ENCODE assay signal across 8 cellular contexts in genomic region chr1:21022279-21023040, GRCh38.
DNase-seq lines count a peak whose midpoint lies in the region; ATAC-seq and TF ChIP-seq lines count a peak whose summit lies in the region.

No MANE protein-coding gene starts in this region.

- peak overlapping the region; percentile 65 to 91 (median 76) for H3K27ac Mint-ChIP-seq in CD4-positive, CD25-positive, alpha-beta regulatory T cell
- H3K27ac Mint-ChIP-seq in naive thymus-derived CD8-positive, alpha-beta T cell: peak overlapping the region in 6 of 10 donors; percentile 6 to 84 (median 40)

- peak; percentile 97 to 99 for ATAC-seq in CD4-positive, CD25-positive, alpha-beta regulatory T cell (ENCODE audit: low read depth in 2 of 2)
- ATAC-seq in GM18868 (IDR thresholded peaks at IDR 0.05; ENCODE audit: unreplicated experiment) (peak; percentile 90), HG03139 (IDR thresholded peaks at IDR 0.05; ENCODE audit: unreplicated experiment) (peak; percentile 93), esophagus mucosa (peak; percentile 99)
- peak in 1 of 2 donors; percentile 53 for ATAC-seq in naive thymus-derived CD8-positive, alpha-beta T cell

- H3K27me3 ChIP-seq in CD4-positive, CD25-positive, alpha-beta regulatory T cell (ENCODE audit: control insufficient read depth, insufficient read depth, low read length): no peaks in the 10 kb centered on the region

- H3K27me3 Mint-ChIP-seq in CD4-positive, CD25-positive, alpha-beta regulatory T cell: no peaks in the 10 kb centered on the region
- no peaks in the 10 kb centered on the region for H3K27me3 Mint-ChIP-seq in naive thymus-derived CD8-positive, alpha-beta T cell

- peak overlapping the region; percentile 32 to 78 (median 57) for H3K4me3 Mint-ChIP-seq in CD4-positive, CD25-positive, alpha-beta regulatory T cell
- peak overlapping the region in 3 of 10 donors; percentile 27 to 81 (median 35) for H3K4me3 Mint-ChIP-seq in naive thymus-derived CD8-positive, alpha-beta T cell

- H3K9me3 Mint-ChIP-seq in CD4-positive, CD25-positive, alpha-beta regulatory T cell: peaks cover 0 to 1% (median 0%) of the 10 kb centered on the region in 7 donors
- no peaks in the 10 kb centered on the region for H3K9me3 Mint-ChIP-seq in naive thymus-derived CD8-positive, alpha-beta T cell

- H3K9me3 ChIP-seq in CD4-positive, CD25-positive, alpha-beta regulatory T cell (ENCODE audit: control insufficient read depth in 2 of 2, low read length in 2 of 2): no peaks in the 10 kb centered on the region

- H3K4me1 ChIP-seq in CD4-positive, CD25-positive, alpha-beta regulatory T cell (ENCODE audit: control insufficient read depth, insufficient read depth, low read length, poor library complexity, severe bottlenecking): peaks cover 15% of the 10 kb centered on the region

- no peak for TF ChIP-seq CTCF in VCaP (conservative IDR thresholded peaks at IDR 0.05)

- H3K4me1 Mint-ChIP-seq in CD4-positive, CD25-positive, alpha-beta regulatory T cell: peaks cover 21 to 27% (median 23%) of the 10 kb centered on the region in 4 donors
- peaks cover 8 to 23% (median 11%) of the 10 kb centered on the region in 4 donors for H3K4me1 Mint-ChIP-seq in naive thymus-derived CD8-positive, alpha-beta T cell

- peak; percentile 14 to 88 (median 57) for DNase-seq in CD4-positive, CD25-positive, alpha-beta regulatory T cell
- DNase-seq in NCI-H2107 (lab: John Stamatoyannopoulos, UW): peak; percentile 78
- DNase-seq in naive thymus-derived CD8-positive, alpha-beta T cell: peak in 4 of 10 donors; percentile 1 to 12 (median 5)
- no peak for DNase-seq in cerebellum (ENCODE audit: low spot score)

- H3K4me3 ChIP-seq in CD4-positive, CD25-positive, alpha-beta regulatory T cell (ENCODE audit: low read depth, low read length): peak overlapping the region; percentile 84

- no peaks in the 10 kb centered on the region for H3K36me3 Mint-ChIP-seq in CD4-positive, CD25-positive, alpha-beta regulatory T cell
- H3K36me3 Mint-ChIP-seq in naive thymus-derived CD8-positive, alpha-beta T cell: peaks cover 0 to 5% (median 4%) of the 10 kb centered on the region in 3 donors

- H3K27ac ChIP-seq in CD4-positive, CD25-positive, alpha-beta regulatory T cell (ENCODE audit: insufficient read depth, low read length, poor library complexity, severe bottlenecking): peak overlapping the region; percentile 73
- H3K27ac ChIP-seq in VCaP: peak overlapping the region; percentile 87

- H3K36me3 ChIP-seq in CD4-positive, CD25-positive, alpha-beta regulatory T cell (ENCODE audit: control insufficient read depth, insufficient read depth, low read length): no peaks in the 10 kb centered on the region

- POLR2A ChIA-PET in naive thymus-derived CD8-positive, alpha-beta T cell (lab: Charles Lee): no interaction called here
